ENCODE assay signal across 8 cellular contexts in the genomic region with DNA sequence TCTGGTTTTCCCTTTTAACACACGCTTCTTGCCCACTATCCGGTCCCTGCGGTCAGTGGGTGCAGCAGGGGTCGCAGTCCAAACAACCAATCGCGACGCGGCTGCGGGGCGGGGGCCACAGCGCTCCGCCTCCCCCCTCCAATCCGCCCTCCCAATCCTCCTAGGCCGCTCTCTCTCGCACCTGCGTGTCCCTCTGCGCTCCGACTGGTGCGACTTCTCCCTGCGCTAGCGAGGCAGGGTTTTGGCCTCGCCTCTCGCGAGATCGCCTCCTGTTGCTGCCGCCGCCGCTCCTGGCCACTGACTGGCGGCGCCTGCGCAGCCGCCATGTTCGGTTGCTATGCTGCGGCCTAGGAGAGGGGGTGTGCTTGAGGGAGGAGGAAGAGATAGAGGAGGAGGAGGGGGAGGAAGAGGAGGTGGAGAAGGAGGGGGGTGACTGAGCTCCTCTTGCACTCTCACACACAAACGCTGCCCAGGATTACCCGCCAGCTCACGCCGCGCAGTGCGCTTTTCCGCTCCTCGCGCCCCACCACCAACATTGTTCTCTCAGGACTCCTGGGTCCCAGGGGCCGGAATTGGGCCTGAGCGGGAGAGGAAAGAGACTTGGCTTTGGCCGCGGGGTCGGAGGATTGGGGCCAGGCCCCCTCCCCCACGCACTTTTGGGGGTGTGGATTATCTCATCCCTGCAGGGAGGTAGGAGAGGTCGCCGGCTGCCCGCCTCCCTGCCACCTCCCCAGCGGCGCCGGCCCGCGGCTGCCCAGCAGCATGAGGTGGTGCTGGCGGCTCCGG. TPM values are rescaled to one million over a fixed set of nuclear protein-coding genes. Genes with fewer than 3 reads are reported as not detected.
A peak's percentile ranks its signal among the peaks of the same experiment; 100 is the strongest.
DNase-seq lines count a peak whose midpoint lies in the region; ATAC-seq and TF ChIP-seq lines count a peak whose summit lies in the region.

Gene PTPN4 (plus strand): TSS at position 472 of the 786 bp plus-strand sequence. CDS start 49,932 bp downstream, outside the sequence.

- peak; percentile 95 for ATAC-seq in HG03196 (IDR thresholded peaks at IDR 0.05; ENCODE audit: unreplicated experiment)
- peak; percentile 93 for ATAC-seq in activated B cell treated with CpG ODN at 0.5 μM for 24 hours (ENCODE audit: low read depth)

- H3K4me1 Mint-ChIP-seq in activated B cell treated with CpG ODN at 0.5 μM for 24 hours = peaks cover 41% of the 10 kb centered on the region

- H3K9me3 ChIP-seq in smooth muscle cell (replicated peaks; ENCODE audit: low read depth) = no peaks in the 10 kb centered on the region

- peak within 1 kb of the TSS; percentile 98 for H3K4me2 ChIP-seq in smooth muscle cell

- H3K27ac ChIP-seq in caudate nucleus (ENCODE audit: low read depth, low read length) (peak within 1 kb of the TSS; percentile 95), smooth muscle cell (ENCODE audit: low read depth) (peak within 1 kb of the TSS; percentile 60)

- H3K27ac Mint-ChIP-seq in activated B cell treated with CpG ODN at 0.5 μM for 24 hours = peak within 1 kb of the TSS; percentile 89

- H3K27me3 ChIP-seq in smooth muscle cell (ENCODE audit: low read depth) = no peaks in the 10 kb centered on the region

- no peaks in the 10 kb centered on the region for H3K9me3 Mint-ChIP-seq in activated B cell treated with CpG ODN at 0.5 μM for 24 hours

- H4K20me1 ChIP-seq in smooth muscle cell (ENCODE audit: low read depth) = peaks cover 12% of the 10 kb centered on the region

- in situ Hi-C loops in GM18951 (cut with MboI; ENCODE audit: low sequenced_read_pairs, unreplicated experiment) = loop anchor here (10.0 kb wide), 1 partner anchor 415 kb away; no protein-coding TSS in a partner anchor

- under 1% methylated on average over 50 of the region's 59 CpGs for WGBS in smooth muscle cell (ENCODE audit: low lambda C conversion rate)

- no peak for TF ChIP-seq CTCF in activated B cell treated with CpG ODN at 0.5 μM for 24 hours (IDR thresholded peaks at IDR 0.05)
- no peak for TF ChIP-seq CTCF in smooth muscle cell (IDR thresholded peaks at IDR 0.05; ENCODE audit: borderline replicate concordance, insufficient read depth, poor library complexity, severe bottlenecking)

- H2AFZ ChIP-seq in smooth muscle cell (ENCODE audit: low read depth) = peak within 1 kb of the TSS; percentile 100

- CTCF ChIA-PET in activated B cell treated with CpG ODN at 0.5 μM for 24 hours (lab: Charles Lee) = interaction anchor here (1.1 to 7.8 kb wide), 3 partner anchors 64 to 416 kb away, joined by 3 to 138 read pairs (median 4); no protein-coding TSS in a partner anchor

- POLR2A ChIA-PET in activated B cell treated with CpG ODN at 0.5 μM for 24 hours (lab: Charles Lee) = interaction anchor here (0.6 to 2.4 kb wide), 15 partner anchors 10 to 1771 kb away, joined by 3 to 29 read pairs (median 6); partner anchors contain the start of genes C2orf76, DBI, EPB41L5 and INSIG2

- peak; percentile 97 for DNase-seq in AG08395 (ENCODE audit: low spot score)
- DNase-seq in NCI-H345 (lab: John Stamatoyannopoulos, UW) = peak; percentile 99
- DNase-seq in activated B cell treated with CpG ODN at 0.5 μM for 24 hours = peak; percentile 87
- DNase-seq in caudate nucleus (lab: John Stamatoyannopoulos, UW) = peak; percentile 39 to 98 (median 92)
- DNase-seq in iPS-NIHi7 (ENCODE audit: extremely low spot score) = peak; percentile 98
- peak; percentile 75 for DNase-seq in smooth muscle cell (lab: John Stamatoyannopoulos, UW; ENCODE audit: unreplicated experiment)

- no peaks in the 10 kb centered on the region for H3K27me3 Mint-ChIP-seq in activated B cell treated with CpG ODN at 0.5 μM for 24 hours

- peak within 1 kb of the TSS; percentile 94 for H3K4me3 ChIP-seq in smooth muscle cell

- peaks cover 38% of the 10 kb centered on the region for H3K79me2 ChIP-seq in smooth muscle cell (ENCODE audit: low read depth)

- TF ChIP-seq POLR2A in GM18951 (IDR thresholded peaks at IDR 0.05; ENCODE audit: extremely low read depth, insufficient read depth, insufficient read length) = peak; percentile 75

- intact Hi-C loops in activated B cell treated with CpG ODN at 0.5 μM for 24 hours (cut with micrococcal nuclease) = loop anchor here (1.0 to 5.0 kb wide), 13 partner anchors 9 to 1942 kb away; partner anchors contain the start of genes EPB41L5, INSIG2, RALB and TMEM177

- H3K4me3 Mint-ChIP-seq in activated B cell treated with CpG ODN at 0.5 μM for 24 hours = peak within 1 kb of the TSS; percentile 95

- peaks cover 7% of the 10 kb centered on the region for H3F3A ChIP-seq in smooth muscle cell (ENCODE audit: low read depth)

- H3K36me3 ChIP-seq in smooth muscle cell (ENCODE audit: low read depth) = no peaks in the 10 kb centered on the region

- peaks cover 3% of the 10 kb centered on the region for H3K36me3 Mint-ChIP-seq in activated B cell treated with CpG ODN at 0.5 μM for 24 hours (ENCODE audit: low read depth)

- H3K4me1 ChIP-seq in smooth muscle cell (ENCODE audit: low read depth) = peaks cover 28% of the 10 kb centered on the region

- H3K9ac ChIP-seq in smooth muscle cell (ENCODE audit: low read depth) = peak within 1 kb of the TSS; percentile 87

RNA-seq across cellular contexts. Expression of gene PTPN4, which starts in this region (rescaled TPM):
- total RNA-seq in activated B cell treated with CpG ODN at 0.5 μM for 24 hours = 28.8 and 41.2 TPM in 2 replicates
- total RNA-seq in smooth muscle cell = 26.2 and 28.3 TPM in 2 replicates
- 7.2 and 9.7 TPM in 2 replicates for polyA plus RNA-seq in smooth muscle cell

Comparison
In these comparisons a context has a peak if more than half of its experiments do, and no peak if none do; other contexts are left out.
1. Peak in every context shown above with its lines: DNase-seq, ATAC-seq, H3K4me3 ChIP-seq and H3K27ac ChIP-seq.